ENCODE assay signal across 22 cellular contexts in genomic region chr2:238502956-238503791, GRCh38.
"Had no signal": no experiment of that assay in that cellular context is flagged by ENCODE, and none has a peak within 500 bp of the region (broad histone marks: within the 10 kb centered on the region; RNA-seq: fewer than 3 reads in every experiment).

No MANE protein-coding gene starts in this region.

- H3K36me3 ChIP-seq: lower lobe of right lung, transverse colon had no signal

- DNase-seq: activated CD4-positive, alpha-beta T cell treated with anti-CD3 and anti-CD28 coated beads, Interleukin-2, amount 50 U/mL, for 48 hours; activated naive CD8-positive, alpha-beta T cell treated with anti-CD3 and anti-CD28 coated beads, Interleukin-2, amount 50 U/mL, for 24 hours; activated T-cell treated with anti-CD3 and anti-CD28 coated beads, Interleukin-2, amount 50 U/mL, for 72 hours; aorta; cerebellar nuclear complex; effector memory CD8-positive, alpha-beta T cell; foreskin melanocyte; immature natural killer cell; lower lobe of right lung; retina; SK-N-SH; stimulated activated CD4-positive, alpha-beta T cell treated with anti-CD3 and anti-CD28 coated beads, Interleukin-15, amount 100 ng/mL, for 24 hours; stimulated activated CD4-positive, alpha-beta T cell treated with anti-CD3 and anti-CD28 coated beads, Interleukin-4, amount 100 ng/mL, for 1 hour; stimulated activated naive CD4-positive, alpha-beta T cell treated with Interleukin-2 at 50 U/mL for 16 hours; substantia nigra; T-helper 1 cell; transverse colon had no signal

- H3K4me2 ChIP-seq: SK-N-SH had no signal

- ATAC-seq: activated naive CD8-positive, alpha-beta T cell treated with anti-CD3 and anti-CD28 coated beads, Interleukin-2, amount 50 U/mL, for 24 hours; activated T-cell treated with anti-CD3 and anti-CD28 coated beads, Interleukin-2, amount 50 U/mL, for 72 hours; effector memory CD8-positive, alpha-beta T cell; lower lobe of right lung had no signal

- H2AFZ ChIP-seq: parathyroid adenoma had no signal

- H3K27me3 Mint-ChIP-seq: activated naive CD8-positive, alpha-beta T cell treated with anti-CD3 and anti-CD28 coated beads, Interleukin-2, amount 50 U/mL, for 24 hours had no signal

- H3K27me3 ChIP-seq: transverse colon had no signal

- H3K4me1 Mint-ChIP-seq: activated naive CD8-positive, alpha-beta T cell treated with anti-CD3 and anti-CD28 coated beads, Interleukin-2, amount 50 U/mL, for 24 hours; immature natural killer cell had no signal

- H3K27ac Mint-ChIP-seq: activated naive CD8-positive, alpha-beta T cell treated with anti-CD3 and anti-CD28 coated beads, Interleukin-2, amount 50 U/mL, for 24 hours; activated T-cell treated with anti-CD3 and anti-CD28 coated beads, Interleukin-2, amount 50 U/mL, for 72 hours; dendritic cell treated with granulocyte-macrophage colony-stimulating factor and Interleukin-4, amounts not matched to agents 40 ng/mL and 50 ng/mL, for 4 days; effector memory CD8-positive, alpha-beta T cell; immature natural killer cell; mesothelial cell of epicardium had no signal

- H3K4me1 ChIP-seq: lower lobe of right lung, parathyroid adenoma, transverse colon had no signal

- H3K9me3 Mint-ChIP-seq: activated naive CD8-positive, alpha-beta T cell treated with anti-CD3 and anti-CD28 coated beads, Interleukin-2, amount 50 U/mL, for 24 hours; activated T-cell treated with anti-CD3 and anti-CD28 coated beads, Interleukin-2, amount 50 U/mL, for 72 hours; dendritic cell treated with granulocyte-macrophage colony-stimulating factor and Interleukin-4, amounts not matched to agents 40 ng/mL and 50 ng/mL, for 4 days; effector memory CD8-positive, alpha-beta T cell; immature natural killer cell had no signal

- H3K9me2 ChIP-seq: SK-N-SH had no signal

- H3K79me2 ChIP-seq: parathyroid adenoma had no signal

- H3K9ac ChIP-seq: parathyroid adenoma, SK-N-SH had no signal

- H3K9me3 ChIP-seq: lower lobe of right lung, SK-N-SH, transverse colon had no signal

- H3K27ac ChIP-seq: epithelial cell of prostate, lower lobe of right lung, parathyroid adenoma, transverse colon, VCaP had no signal

- H3K4me3 Mint-ChIP-seq: activated naive CD8-positive, alpha-beta T cell treated with anti-CD3 and anti-CD28 coated beads, Interleukin-2, amount 50 U/mL, for 24 hours; activated T-cell treated with anti-CD3 and anti-CD28 coated beads, Interleukin-2, amount 50 U/mL, for 72 hours; dendritic cell treated with granulocyte-macrophage colony-stimulating factor and Interleukin-4, amounts not matched to agents 40 ng/mL and 50 ng/mL, for 4 days; effector memory CD8-positive, alpha-beta T cell; immature natural killer cell; mesothelial cell of epicardium had no signal

- H3K36me3 Mint-ChIP-seq: immature natural killer cell, mesothelial cell of epicardium had no signal

- H3K4me3 ChIP-seq: lower lobe of right lung, transverse colon had no signal
